8 cellular contexts compared by ENCODE assay signal in the genomic region with DNA sequence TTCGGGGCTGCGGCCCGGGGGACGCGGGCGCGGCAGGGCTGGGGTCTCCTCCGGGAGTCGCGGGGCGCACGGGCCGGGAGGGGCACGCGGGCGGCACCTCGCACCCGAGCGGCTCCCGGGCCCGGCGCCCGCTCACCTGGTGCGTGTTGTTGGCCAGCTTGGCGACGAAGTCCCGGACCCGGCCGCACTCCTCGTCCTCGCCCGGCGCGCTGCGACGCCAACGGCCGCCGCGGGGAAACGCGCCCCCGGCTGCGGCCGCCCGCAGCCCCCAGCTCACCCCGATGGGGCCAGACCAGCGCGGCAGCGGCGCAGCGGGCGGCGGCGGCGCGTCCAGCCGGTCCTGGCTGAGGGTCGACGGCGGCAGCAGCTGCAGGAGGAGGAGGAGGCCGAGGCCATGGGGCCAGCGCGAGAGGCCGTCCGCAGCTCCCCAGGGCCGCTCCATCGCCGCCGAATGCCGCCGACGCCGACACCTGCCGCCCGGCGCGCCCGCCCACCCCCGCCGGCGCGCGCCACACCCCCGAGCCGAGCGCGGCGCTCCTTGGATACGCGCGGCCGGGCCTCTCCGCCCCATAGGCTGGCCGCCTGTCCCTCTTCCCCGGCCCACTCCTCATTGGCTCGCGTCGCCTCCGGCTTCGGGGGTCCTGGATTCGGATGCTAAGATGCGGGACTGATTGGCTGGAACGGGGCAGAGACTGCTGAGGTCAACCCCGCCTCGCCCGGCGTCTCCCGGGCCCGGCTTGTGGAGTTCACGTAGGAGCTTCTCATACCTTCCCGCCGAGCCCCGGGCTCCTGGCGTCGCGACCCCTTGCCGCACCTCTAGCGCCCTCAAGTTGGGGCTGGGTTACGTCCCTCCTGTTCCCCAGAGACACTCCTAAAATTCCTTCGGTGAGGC. TPM values are rescaled to one million over a fixed set of nuclear protein-coding genes. Genes with fewer than 3 reads are reported as not detected.
DNase-seq lines count a peak whose midpoint lies in the region; ATAC-seq and TF ChIP-seq lines count a peak whose summit lies in the region.

TSS of gene SORT1 (minus strand) at position 468 of the 892 bp plus-strand sequence. CDS start at position 442, 26 bp downstream.

- CTCF ChIA-PET in activated CD4-positive, alpha-beta T cell treated with anti-CD3 and anti-CD28 coated beads for 36 hours (lab: Charles Lee), result interaction anchor here (0.6 to 8.0 kb wide), 21 partner anchors 8 to 207 kb away, joined by 3 to 122 read pairs (median 8); partner anchors contain the start of gene PSRC1

- peak within 1 kb of the TSS; percentile 71 for H3K4me3 Mint-ChIP-seq in activated CD4-positive, alpha-beta T cell treated with anti-CD3 and anti-CD28 coated beads for 36 hours

- POLR2A ChIA-PET in activated CD4-positive, alpha-beta T cell treated with anti-CD3 and anti-CD28 coated beads for 36 hours (lab: Charles Lee), result no interaction called here

- H3K4me1 Mint-ChIP-seq in activated CD4-positive, alpha-beta T cell treated with anti-CD3 and anti-CD28 coated beads for 36 hours, result peaks cover 13% of the 10 kb centered on the region

- no peak for TF ChIP-seq CTCF in spleen (IDR thresholded peaks at IDR 0.05 in 8 of 11, conservative IDR thresholded peaks at IDR 0.05 in 3 of 11)

- peak within 1 kb of the TSS in 7 of 8 donors; percentile 3 to 86 (median 72) for H3K27ac ChIP-seq in spleen

- H3K9me3 Mint-ChIP-seq in activated CD4-positive, alpha-beta T cell treated with anti-CD3 and anti-CD28 coated beads for 36 hours (ENCODE audit: low read depth), result no peaks in the 10 kb centered on the region

- H3K36me3 ChIP-seq in spleen, result peaks cover 0 to 29% (median 20%) of the 10 kb centered on the region in 6 donors

- 0 to 1% (median 1%) methylated on average over 63 to 121 of the region's 121 CpGs for WGBS in spleen, 5 donors

- peak; percentile 98 for DNase-seq in NCI-H345 (lab: John Stamatoyannopoulos, UW)
- DNase-seq in activated CD4-positive, alpha-beta T cell treated with anti-CD3 and anti-CD28 coated beads for 36 hours, result peak; percentile 75
- peak; percentile 91 for DNase-seq in cerebellum (ENCODE audit: low spot score)
- DNase-seq in islet precursor cell, result peak; percentile 99
- DNase-seq in spleen, result peak; percentile 92
- no peak for DNase-seq in AML-193 (lab: John Stamatoyannopoulos, UW)

- H3K4me1 ChIP-seq in spleen, result peaks cover 0 to 63% (median 40%) of the 10 kb centered on the region in 6 donors

- no peak for TF ChIP-seq POLR2A in spleen (IDR thresholded peaks at IDR 0.05)

- peaks cover 3% of the 10 kb centered on the region for H3K36me3 Mint-ChIP-seq in activated CD4-positive, alpha-beta T cell treated with anti-CD3 and anti-CD28 coated beads for 36 hours (ENCODE audit: low read depth)

- H3K27me3 Mint-ChIP-seq in activated CD4-positive, alpha-beta T cell treated with anti-CD3 and anti-CD28 coated beads for 36 hours, result peaks cover 37% of the 10 kb centered on the region

- no peak within 1 kb of the TSS for H3K27ac Mint-ChIP-seq in activated CD4-positive, alpha-beta T cell treated with anti-CD3 and anti-CD28 coated beads for 36 hours

- H3K4me3 ChIP-seq in spleen, result peak within 1 kb of the TSS; percentile 22 to 80 (median 48)

- peak; percentile 49 for ATAC-seq in GM18520 (IDR thresholded peaks at IDR 0.05; ENCODE audit: unreplicated experiment)
- peak; percentile 62 for ATAC-seq in HG03159 (IDR thresholded peaks at IDR 0.05; ENCODE audit: unreplicated experiment)
- peak; percentile 97 for ATAC-seq in activated CD4-positive, alpha-beta T cell treated with anti-CD3 and anti-CD28 coated beads for 36 hours

- intact Hi-C loops in activated CD4-positive, alpha-beta T cell treated with anti-CD3 and anti-CD28 coated beads for 36 hours (cut with DNase I, micrococcal nuclease), result loop anchor here in 1 of 2 experiments (2.0 kb wide), 1 partner anchor 135 kb away; no protein-coding TSS in a partner anchor
- intact Hi-C loops in spleen (cut with DNase I; ENCODE audit: low total_unique reads), result loop anchor here (5.0 kb wide), 1 partner anchor 120 kb away; no protein-coding TSS in a partner anchor

- no peaks in the 10 kb centered on the region for H3K9me3 ChIP-seq in spleen

- peaks cover 0 to 49% (median 9%) of the 10 kb centered on the region in 7 donors for H3K27me3 ChIP-seq in spleen (replicated peaks in 1 of 7)

RNA-seq across cellular contexts. Expression of gene SORT1, which starts in this region (rescaled TPM):
- total RNA-seq in activated CD4-positive, alpha-beta T cell treated with anti-CD3 and anti-CD28 coated beads for 36 hours, result under 1 TPM; 0.39 to 0.55 TPM
- 64.7 TPM for total RNA-seq in cerebellum
- total RNA-seq in spleen, result 10 to 100 TPM; 33.5 to 63.9 (median 43.6) TPM
- 1 to 10 TPM; 2.0 to 6.0 (median 3.5) TPM for polyA plus RNA-seq in spleen

Comparison
In these comparisons a context has a peak if more than half of its experiments do, and no peak if none do; other contexts are left out.
1. RNA of gene SORT1 (total RNA-seq): 64.7 TPM in cerebellum (single experiment) and 33.5 to 63.9 TPM in spleen; 0.39 to 0.55 TPM in activated CD4-positive, alpha-beta T cell treated with anti-CD3 and anti-CD28 coated beads for 36 hours; every median in the first group is over 10 times any median in the second.
2. Peak in DNase-seq and ATAC-seq in activated CD4-positive, alpha-beta T cell treated with anti-CD3 and anti-CD28 coated beads for 36 hours; RNA of the gene not detected or under 1 TPM.
3. DNase-seq: peak in NCI-H345 (single experiment), cerebellum (single experiment), islet precursor cell (single experiment) and spleen (single experiment); none in AML-193 (0 of 2).
4. Peak in every context shown above with its lines, with median percentiles within 50 percentile points of each other: ATAC-seq.